Comparison of ENCODE assay signal across 8 cellular contexts in the genomic region with DNA sequence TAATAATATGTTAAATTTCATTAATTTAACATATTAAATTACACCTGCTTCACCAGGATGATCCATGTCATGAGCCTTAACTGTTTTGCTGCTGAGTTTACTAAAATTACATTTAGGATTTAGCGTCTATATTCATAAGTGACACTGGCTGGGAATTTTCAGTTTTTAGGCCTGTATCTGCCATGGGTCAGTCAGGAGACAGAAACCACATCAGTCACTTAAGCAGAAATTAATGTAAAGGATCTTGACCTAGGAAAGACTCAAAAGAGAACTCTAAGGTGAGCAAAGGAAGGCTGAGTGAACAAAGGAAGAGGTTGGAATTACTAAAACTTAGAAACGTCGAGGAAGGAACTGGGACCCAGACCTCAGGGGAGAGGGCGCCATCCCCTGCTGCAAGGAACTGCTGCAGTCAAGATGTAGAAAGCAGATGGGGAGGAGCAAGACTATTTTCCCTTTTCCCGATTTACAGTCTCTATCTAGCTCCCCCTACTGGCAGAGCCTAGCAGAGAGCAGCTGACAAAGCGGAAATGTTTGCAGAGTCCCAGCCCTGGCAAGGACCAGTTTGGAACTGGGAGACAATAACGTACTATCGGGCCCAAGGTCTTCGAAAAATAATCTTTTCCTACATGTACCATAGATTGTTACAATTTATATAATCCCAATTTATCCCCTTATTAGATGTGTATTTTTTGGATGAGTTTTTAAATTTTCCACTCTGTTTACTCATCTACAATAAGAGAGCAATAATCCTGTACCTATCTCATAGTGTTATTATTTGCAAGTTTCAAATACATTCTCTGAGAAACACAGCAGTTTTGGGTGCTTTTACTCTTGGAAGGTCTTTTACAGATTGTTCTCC. TPM values are rescaled to one million over a fixed set of nuclear protein-coding genes. Genes with fewer than 3 reads are reported as not detected.
DNase-seq lines count a peak whose midpoint lies in the region; ATAC-seq, FAIRE-seq and TF ChIP-seq lines count a peak whose summit lies in the region.

No MANE protein-coding gene starts in this region.

- no peak overlapping the region for H3K27ac Mint-ChIP-seq in activated B cell treated with CpG ODN at 0.5 μM for 24 hours

- ATAC-seq in GM18511 (IDR thresholded peaks at IDR 0.05; ENCODE audit: unreplicated experiment) = peak; percentile 87
- ATAC-seq in HG03196 (IDR thresholded peaks at IDR 0.05; ENCODE audit: unreplicated experiment) = peak; percentile 56
- peak; percentile 90 for ATAC-seq in activated B cell treated with CpG ODN at 0.5 μM for 24 hours (ENCODE audit: low read depth)
- ATAC-seq in left lobe of liver = peak; percentile 98

- no peak overlapping the region for H3K4me3 ChIP-seq in A673 (ENCODE audit: low read depth, low read length, poor library complexity, severe bottlenecking)

- no peaks in the 10 kb centered on the region for H3K36me3 ChIP-seq in A673 (ENCODE audit: insufficient read depth, low read length, poor library complexity, severe bottlenecking)

- no peaks in the 10 kb centered on the region for H3K27me3 Mint-ChIP-seq in activated B cell treated with CpG ODN at 0.5 μM for 24 hours

- H3K4me3 Mint-ChIP-seq in activated B cell treated with CpG ODN at 0.5 μM for 24 hours = no peak overlapping the region

- no peaks in the 10 kb centered on the region for H3K36me3 Mint-ChIP-seq in activated B cell treated with CpG ODN at 0.5 μM for 24 hours (ENCODE audit: low read depth)

- peak; percentile 91 for DNase-seq in A673 (ENCODE audit: low spot score)
- peak; percentile 83 for DNase-seq in NCI-H460 (ENCODE audit: extremely low read depth, low read depth)
- no peak for DNase-seq in activated B cell treated with CpG ODN at 0.5 μM for 24 hours
- DNase-seq in left lobe of liver (ENCODE audit: low spot score) = peak; percentile 59
- peak; percentile 33 for DNase-seq in stimulated activated CD8-positive, alpha-beta memory T cell treated with anti-CD3 and anti-CD28 coated beads, Interleukin-12 subunit alpha, Interleukin-12 subunit beta, amount 100 ng/mL, for 1 hour (ENCODE audit: low read depth)

- no peaks in the 10 kb centered on the region for H3K9me3 Mint-ChIP-seq in activated B cell treated with CpG ODN at 0.5 μM for 24 hours

- intact Hi-C loops in A673 (cut with micrococcal nuclease; ENCODE audit: unreplicated experiment) = loop anchor here (2.0 kb wide), 1 partner anchor 66 kb away; no protein-coding TSS in a partner anchor
- intact Hi-C loops in activated B cell treated with CpG ODN at 0.5 μM for 24 hours (cut with micrococcal nuclease) = loop anchor here (1.0 kb wide), 2 partner anchors 9 to 66 kb away; no protein-coding TSS in a partner anchor

- FAIRE-seq in colon (lab: Jason Lieb, UNC) = peak; percentile 84

- peak; percentile 97 for TF ChIP-seq CTCF in A673 (conservative IDR thresholded peaks at IDR 0.05; ENCODE audit: low read depth, low read length)
- peak; percentile 45 for TF ChIP-seq CTCF in activated B cell treated with CpG ODN at 0.5 μM for 24 hours (IDR thresholded peaks at IDR 0.05)

- peaks cover 6% of the 10 kb centered on the region for H3K4me1 Mint-ChIP-seq in activated B cell treated with CpG ODN at 0.5 μM for 24 hours

- POLR2A ChIA-PET in A673 (lab: Charles Lee; ENCODE audit: low non-redundant PET) = no interaction called here
- POLR2A ChIA-PET in activated B cell treated with CpG ODN at 0.5 μM for 24 hours (lab: Charles Lee) = interaction anchor here (0.6 to 1.0 kb wide), 3 partner anchors 22 to 154 kb away, joined by 3 read pairs; no protein-coding TSS in a partner anchor

- no peaks in the 10 kb centered on the region for H3K9me3 ChIP-seq in A673 (ENCODE audit: low read depth, low read length, poor library complexity, severe bottlenecking)

- no peaks in the 10 kb centered on the region for H3K4me1 ChIP-seq in A673 (ENCODE audit: insufficient read depth, low read length, poor library complexity, severe bottlenecking)

- BruUV-seq in A673 (replicated peaks; lab: Mats Ljungman, UMichigan) = no TSS peak

- H3K27ac ChIP-seq in A673 (ENCODE audit: low read depth, low read length, poor library complexity, severe bottlenecking) = no peak overlapping the region

- peaks cover 18% of the 10 kb centered on the region for H3K27me3 ChIP-seq in A673 (replicated peaks; ENCODE audit: insufficient read depth, low read depth, low read length, poor library complexity)

- CTCF ChIA-PET in A673 (lab: Charles Lee) (interaction anchor here (0.5 to 2.3 kb wide), 5 partner anchors 10 to 153 kb away, joined by 3 to 16 read pairs (median 4); no protein-coding TSS in a partner anchor), activated B cell treated with CpG ODN at 0.5 μM for 24 hours (lab: Charles Lee) (interaction anchor here (0.8 to 2.5 kb wide), 6 partner anchors 10 to 154 kb away, joined by 3 to 30 read pairs (median 6); no protein-coding TSS in a partner anchor)

RNA-seq across cellular contexts. Expression of a gene that starts 22.6 kb away (rescaled TPM):
- total RNA-seq in A673 (2021) = 125 and 145 TPM in 2 replicates
- 130 and 146 TPM in 2 replicates for total RNA-seq in NCI-H460 (2014; rRNA removed; shearing (Covaris generic))
- polyA plus RNA-seq in NCI-H460 (2014; cell fraction: nucleus; rRNA removed) = 194 and 204 TPM in 2 replicates
- total RNA-seq in activated B cell treated with CpG ODN at 0.5 μM for 24 hours = 97.9 and 103 TPM in 2 replicates
- total RNA-seq in left lobe of liver = 28.1 TPM

RNA-seq across cellular contexts. Expression of a gene that starts 53.7 kb away (rescaled TPM):
- 0.04 and 0.31 TPM in 2 replicates for total RNA-seq in A673 (2021)
- 0.12 and 0.15 TPM in 2 replicates for total RNA-seq in NCI-H460 (2014; rRNA removed; shearing (Covaris generic))
- polyA plus RNA-seq in NCI-H460 (2014; cell fraction: nucleus; rRNA removed) = not detected in 2 replicates
- total RNA-seq in activated B cell treated with CpG ODN at 0.5 μM for 24 hours = 1.6 and 2.0 TPM in 2 replicates
- total RNA-seq in left lobe of liver = 19.1 TPM
